15 cellular contexts compared by ENCODE assay signal in the genomic region with DNA sequence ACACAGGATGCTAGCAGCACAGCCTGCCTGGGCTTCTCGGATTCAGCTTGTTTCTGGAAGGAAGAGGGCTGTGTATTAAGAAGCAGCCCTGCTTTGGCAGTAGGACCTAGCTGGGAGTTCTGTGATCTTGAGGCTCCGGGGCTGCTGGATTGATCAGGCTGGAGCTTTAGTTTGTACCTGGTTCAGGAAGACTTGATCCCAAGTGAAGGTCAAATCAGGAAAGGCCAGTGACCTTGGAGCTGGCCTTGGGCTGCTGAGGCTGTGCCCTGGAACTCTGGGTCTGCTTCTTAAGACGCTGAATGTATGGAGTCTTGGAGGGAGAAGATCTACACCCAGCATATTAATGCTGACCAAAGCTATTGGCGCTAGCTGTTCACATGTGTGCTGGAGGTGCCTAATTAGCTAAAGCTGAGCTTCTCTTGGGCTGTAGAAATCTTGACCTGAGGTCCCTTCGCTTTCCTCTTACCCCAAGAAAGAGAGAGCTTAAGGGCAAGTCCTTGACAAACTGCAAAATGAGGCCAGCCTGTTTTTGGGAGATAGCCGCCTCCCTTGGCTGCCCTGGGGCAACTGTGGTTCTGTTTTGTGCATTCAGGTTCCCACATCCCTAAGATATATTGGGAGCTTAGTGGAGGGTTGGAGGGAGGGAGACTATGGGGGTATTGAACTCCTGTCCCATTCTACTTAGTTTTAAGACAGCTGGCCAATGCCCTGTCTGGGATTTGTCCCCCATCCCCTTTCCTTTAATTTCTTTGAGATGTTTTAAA.
A peak's percentile ranks its signal among the peaks of the same experiment; 100 is the strongest.
DNase-seq lines count a peak whose midpoint lies in the region; ATAC-seq and TF ChIP-seq lines count a peak whose summit lies in the region.
"Had no signal": no experiment of that assay in that cellular context is flagged by ENCODE, and none has a peak within 500 bp of the region (broad histone marks: within the 10 kb centered on the region; RNA-seq: fewer than 3 reads in every experiment).

No MANE protein-coding gene starts in this region.

- no peak overlapping the region for H3K27ac ChIP-seq in BLaER1
- H3K27ac ChIP-seq in SJSA1, result peak overlapping the region; percentile 39
- no peak overlapping the region for H3K27ac ChIP-seq in endodermal cell (ENCODE audit: low read depth, low read length)
- H3K27ac ChIP-seq in right lobe of liver, result peak overlapping the region; percentile 20 to 94 (median 87)
- H3K27ac ChIP-seq in stomach, result no peak overlapping the region

- no peak for TF ChIP-seq EP300 in stomach (IDR thresholded peaks at IDR 0.05)

- H3K9ac ChIP-seq in BLaER1, result no peak overlapping the region
- H3K9ac ChIP-seq in endodermal cell (ENCODE audit: extremely low read depth, low read length, poor library complexity, severe bottlenecking), result peak overlapping the region; percentile 57

- H3K4me3 ChIP-seq in BLaER1, result no peak overlapping the region
- H3K4me3 ChIP-seq in SJSA1, result no peak overlapping the region
- peak overlapping the region; percentile 82 for H3K4me3 ChIP-seq in endodermal cell (ENCODE audit: low read length)
- H3K4me3 ChIP-seq in right lobe of liver, result peak overlapping the region; percentile 20 to 52 (median 52)
- H3K4me3 ChIP-seq in stomach, result no peak overlapping the region

- H3K36me3 ChIP-seq in BLaER1 (no peaks in the 10 kb centered on the region), SJSA1 (no peaks in the 10 kb centered on the region), endodermal cell (ENCODE audit: control insufficient read depth, insufficient read depth, low read length) (no peaks in the 10 kb centered on the region), right lobe of liver (no peaks in the 10 kb centered on the region), stomach (no peaks in the 10 kb centered on the region)

- peak overlapping the region; percentile 82 for H3K4me3 Mint-ChIP-seq in endodermal cell

- WGBS in endodermal cell (ENCODE audit: insufficient coverage in 1 of 2, insufficient read length in 1 of 2), 2 experiments, result 63 to 78% methylated on average over 4 to 6 of the region's 6 CpGs
- WGBS in right lobe of liver (ENCODE audit: insufficient coverage, low coverage, low lambda C conversion rate, missing lambda C conversion rate), result 46% methylated on average over 2 of the region's 6 CpGs
- WGBS in stomach, 5 donors, result 81 to 91% (median 87%) methylated on average over 5 to 6 of the region's 6 CpGs

- ATAC-seq in right lobe of liver (peak in 2 of 4 donors; percentile 2 to 3), GM18907 (IDR thresholded peaks at IDR 0.05; ENCODE audit: unreplicated experiment) (no peak), HG03175 (IDR thresholded peaks at IDR 0.05; ENCODE audit: unreplicated experiment) (no peak)
- ATAC-seq: stimulated activated naive CD8-positive, alpha-beta T cell treated with anti-CD3 and anti-CD28 coated beads, Interleukin-15, Interleukin-2, amounts not matched to agents 100 U/mL and 50 U/mL, for 24 hours had no signal

- H3K9me3 ChIP-seq in BLaER1 (no peaks in the 10 kb centered on the region), SJSA1 (replicated peaks) (no peaks in the 10 kb centered on the region), endodermal cell (ENCODE audit: control insufficient read depth, low read length) (no peaks in the 10 kb centered on the region), right lobe of liver (no peaks in the 10 kb centered on the region), stomach (no peaks in the 10 kb centered on the region)

- no peaks in the 10 kb centered on the region for H3K36me3 Mint-ChIP-seq in endodermal cell (ENCODE audit: low read depth)

- H3K4me2 ChIP-seq in BLaER1, result peak overlapping the region; percentile 37; the same call in 1 of the 2 replicates

- intact Hi-C loops in right lobe of liver (cut with DNase I), result no loop called here
- intact Hi-C loops in stomach (cut with DNase I; ENCODE audit: low total_unique reads), result no loop called here

- TF ChIP-seq POLR2A in right lobe of liver (IDR thresholded peaks at IDR 0.05), result no peak
- TF ChIP-seq POLR2A in stomach (IDR thresholded peaks at IDR 0.05), result no peak

- TF ChIP-seq CTCF in endodermal cell (conservative IDR thresholded peaks at IDR 0.05) (no peak), right lobe of liver (IDR thresholded peaks at IDR 0.05) (no peak), stomach (IDR thresholded peaks at IDR 0.05) (no peak)

- peaks cover 52% of the 10 kb centered on the region for H3K4me1 Mint-ChIP-seq in endodermal cell

- H3K27me3 ChIP-seq in BLaER1 (no peaks in the 10 kb centered on the region), SJSA1 (replicated peaks) (no peaks in the 10 kb centered on the region), endodermal cell (ENCODE audit: control insufficient read depth, insufficient read depth, low read length, poor library complexity, severe bottlenecking) (no peaks in the 10 kb centered on the region), right lobe of liver (no peaks in the 10 kb centered on the region), stomach (no peaks in the 10 kb centered on the region)

- H3K4me1 ChIP-seq in BLaER1, result peaks cover 44% of the 10 kb centered on the region
- H3K4me1 ChIP-seq in SJSA1 (replicated peaks), result peaks cover 44% of the 10 kb centered on the region
- peaks cover 26% of the 10 kb centered on the region for H3K4me1 ChIP-seq in endodermal cell (ENCODE audit: control insufficient read depth, insufficient read depth, low read length)
- H3K4me1 ChIP-seq in right lobe of liver, result peaks cover 0 to 40% (median 7%) of the 10 kb centered on the region in 4 donors
- H3K4me1 ChIP-seq in stomach, result peaks cover 9 to 46% (median 25%) of the 10 kb centered on the region in 4 donors

- no peaks in the 10 kb centered on the region for H3K9me3 Mint-ChIP-seq in endodermal cell

- no peaks in the 10 kb centered on the region for H3K27me3 Mint-ChIP-seq in endodermal cell (ENCODE audit: insufficient read depth)

- no peaks in the 10 kb centered on the region for H4K20me1 ChIP-seq in BLaER1

- DNase-seq in SJSA1 (ENCODE audit: low read depth in 1 of 2, low spot score in 2 of 2) (no peak), endodermal cell (peak; percentile 62), right lobe of liver (no peak), stomach (no peak), SKM-1 (lab: John Stamatoyannopoulos, UW; ENCODE audit: unreplicated experiment) (no peak)
- DNase-seq: activated naive CD4-positive, alpha-beta T cell; erythroblast; NCI-H446 treated with DMSO at 0.1 percent for 48 hours; occipital lobe; OCI-M1; stimulated activated naive CD8-positive, alpha-beta T cell treated with anti-CD3 and anti-CD28 coated beads, Interleukin-15, Interleukin-2, amounts not matched to agents 100 U/mL and 50 U/mL, for 24 hours; SW 1271 had no signal

- peak overlapping the region; percentile 81 for H3K27ac Mint-ChIP-seq in endodermal cell

Comparison
In these comparisons a context has a peak if more than half of its experiments do, and no peak if none do; other contexts are left out.
1. H3K27ac ChIP-seq: peak in SJSA1 (single experiment) and right lobe of liver (3 of 3); none in BLaER1 (single experiment), endodermal cell (single experiment) and stomach (0 of 5).
2. H3K4me3 ChIP-seq: peak in endodermal cell (single experiment) and right lobe of liver (3 of 3); none in BLaER1 (single experiment), SJSA1 (single experiment) and stomach (0 of 4).